In the genomic region with DNA sequence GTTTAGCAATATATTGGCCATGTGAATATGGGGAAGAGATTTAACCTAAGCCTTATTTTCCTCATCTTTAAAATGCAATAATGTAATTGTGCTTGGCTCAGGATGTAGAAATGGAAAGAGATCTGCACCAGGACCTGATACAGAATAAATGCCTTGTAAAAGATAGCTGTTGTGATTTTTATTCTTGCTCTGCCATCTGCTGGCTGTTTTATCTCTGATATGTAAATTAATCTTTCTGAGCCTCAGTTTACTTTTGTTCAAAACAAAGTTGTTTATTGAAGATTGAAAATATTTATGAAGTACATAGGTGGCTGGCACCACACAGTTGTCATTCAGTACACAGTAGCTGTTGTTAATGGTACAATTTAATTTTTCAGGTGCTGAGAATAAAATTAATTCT, we compare ENCODE assay signal across 13 cellular contexts. TPM values are rescaled to one million over a fixed set of nuclear protein-coding genes. Genes with fewer than 3 reads are reported as not detected.
A peak's percentile ranks its signal among the peaks of the same experiment; 100 is the strongest.
DNase-seq lines count a peak whose midpoint lies in the region; ATAC-seq and TF ChIP-seq lines count a peak whose summit lies in the region.
"Had no signal": no experiment of that assay in that cellular context is flagged by ENCODE, and none has a peak within 500 bp of the region (broad histone marks: within the 10 kb centered on the region; RNA-seq: fewer than 3 reads in every experiment).

No MANE protein-coding gene starts in this region.

- H3K4me1 ChIP-seq in PC-3 (ENCODE audit: insufficient read depth, low read length) (peaks cover 4% of the 10 kb centered on the region; the same call in 1 of the 2 replicates), gastrocnemius medialis (peaks cover 50 to 76% of the 10 kb centered on the region in 2 donors), HAP-1 (peaks cover 5% of the 10 kb centered on the region)

- peaks cover 0 to 1% (median 0%) of the 10 kb centered on the region in 3 donors for H3K27me3 Mint-ChIP-seq in immature natural killer cell (ENCODE audit: low read depth in 3 of 3)
- H3K27me3 Mint-ChIP-seq: stimulated activated naive CD8-positive, alpha-beta T cell treated with anti-CD3 and anti-CD28 coated beads, Interleukin-15, Interleukin-2, amounts not matched to agents 100 ng/mL and 50 ng/mL, for 24 hours had no signal

- H3K27ac ChIP-seq in PC-3 (ENCODE audit: low read length): no peak overlapping the region
- peak overlapping the region in 3 of 4 donors; percentile 33 to 59 (median 53) for H3K27ac ChIP-seq in gastrocnemius medialis

- intact Hi-C loops in PC-3 (cut with micrococcal nuclease) (loop anchor here (1.0 kb wide), 1 partner anchor 47 kb away; no protein-coding TSS in a partner anchor), gastrocnemius medialis (cut with DNase I; ENCODE audit: low total_unique reads) (loop anchor here (1.0 to 10.0 kb wide), 2 partner anchors 48 to 83 kb away; no protein-coding TSS in a partner anchor)

- no peak overlapping the region for H3K4me2 ChIP-seq in PC-3 (ENCODE audit: low read length)

- TF ChIP-seq CTCF in PC-3 (conservative IDR thresholded peaks at IDR 0.05; ENCODE audit: low read depth, low read length) (peak; percentile 54; the same call in 1 of the 2 replicates), fibroblast of pulmonary artery (IDR thresholded peaks at IDR 0.05; ENCODE audit: low read length, missing control alignments) (no peak), gastrocnemius medialis (IDR thresholded peaks at IDR 0.05 in 4 of 5, conservative IDR thresholded peaks at IDR 0.05 in 1 of 5) (peak; percentile 30 to 40 (median 33))

- no TSS peak for BruUV-seq in PC-3 (replicated peaks; lab: Mats Ljungman, UMichigan)

- peaks cover 8% of the 10 kb centered on the region for H3K79me2 ChIP-seq in PC-3 (ENCODE audit: low read length)

- H3K4me1 Mint-ChIP-seq in immature natural killer cell: no peaks in the 10 kb centered on the region

- H3F3A ChIP-seq in PC-3 (ENCODE audit: low read length, unreplicated experiment): no peaks in the 10 kb centered on the region

- H3K9me3 ChIP-seq in PC-3 (ENCODE audit: low read length) (no peaks in the 10 kb centered on the region), gastrocnemius medialis (no peaks in the 10 kb centered on the region), HAP-1 (no peaks in the 10 kb centered on the region)

- in situ Hi-C loops in gastrocnemius medialis (cut with MboI; ENCODE audit: low sequenced_read_pairs in 4 of 4): no loop called here
- in situ Hi-C loops in HAP-1 (cut with MboI; ENCODE audit: low sequenced_read_pairs): no loop called here

- DNase-seq in DMS 273 (lab: John Stamatoyannopoulos, UW; ENCODE audit: unreplicated experiment): peak; percentile 11
- no peak for DNase-seq in DMS 273 treated with DMSO at 0.1 percent for 48 hours (lab: John Stamatoyannopoulos, UW)
- peak; percentile 38 for DNase-seq in PC-3
- DNase-seq in fibroblast of pulmonary artery (ENCODE audit: low read depth): peak; percentile 20
- no peak for DNase-seq in gastrocnemius medialis
- DNase-seq in immature natural killer cell: no peak
- DNase-seq in HAP-1 (ENCODE audit: low spot score in 2 of 2): no peak
- DNase-seq: activated T-cell treated with anti-CD3 and anti-CD28 coated beads, Interleukin-2, amount 50 U/mL, for 1 hour; kidney glomerular epithelial cell; RPMI8226; stimulated activated CD4-positive, alpha-beta T cell treated with anti-CD3 and anti-CD28 coated beads, Interleukin-2, amount 100 ng/mL, for 48 hours had no signal

- H3K9me2 ChIP-seq in PC-3 (replicated peaks; ENCODE audit: low read length): no peaks in the 10 kb centered on the region

- H3K27me3 ChIP-seq in PC-3 (ENCODE audit: low read length) (no peaks in the 10 kb centered on the region), gastrocnemius medialis (no peaks in the 10 kb centered on the region), HAP-1 (ENCODE audit: low read depth) (no peaks in the 10 kb centered on the region)

- no peaks in the 10 kb centered on the region for H4K20me1 ChIP-seq in PC-3 (ENCODE audit: low read length)

- H3K27ac Mint-ChIP-seq in immature natural killer cell: peak overlapping the region in 1 of 6 donors; percentile 30
- H3K27ac Mint-ChIP-seq: stimulated activated naive CD8-positive, alpha-beta T cell treated with anti-CD3 and anti-CD28 coated beads, Interleukin-15, Interleukin-2, amounts not matched to agents 100 ng/mL and 50 ng/mL, for 24 hours had no signal

- no peaks in the 10 kb centered on the region for H3K9me3 Mint-ChIP-seq in immature natural killer cell
- H3K9me3 Mint-ChIP-seq: stimulated activated naive CD8-positive, alpha-beta T cell treated with anti-CD3 and anti-CD28 coated beads, Interleukin-15, Interleukin-2, amounts not matched to agents 100 ng/mL and 50 ng/mL, for 24 hours had no signal

- TF ChIP-seq POLR2A in gastrocnemius medialis (IDR thresholded peaks at IDR 0.05): no peak

- H3K9ac ChIP-seq in PC-3 (ENCODE audit: low read length): no peak overlapping the region

- no peak overlapping the region for H2AFZ ChIP-seq in PC-3 (ENCODE audit: low read length)

- H3K4me3 ChIP-seq in PC-3 (ENCODE audit: low read length): no peak overlapping the region
- H3K4me3 ChIP-seq in fibroblast of pulmonary artery (replicated peaks; ENCODE audit: low read depth, low read length): no peak overlapping the region
- no peak overlapping the region for H3K4me3 ChIP-seq in gastrocnemius medialis
- H3K4me3 ChIP-seq in HAP-1: no peak overlapping the region

- no peaks in the 10 kb centered on the region for H3K36me3 ChIP-seq in PC-3 (ENCODE audit: low read depth, low read length)
- no peaks in the 10 kb centered on the region for H3K36me3 ChIP-seq in gastrocnemius medialis
- H3K36me3 ChIP-seq in HAP-1 (replicated peaks): no peaks in the 10 kb centered on the region

- H3K36me3 Mint-ChIP-seq in immature natural killer cell: no peaks in the 10 kb centered on the region

- CTCF ChIA-PET in PC-3 (lab: Charles Lee): interaction anchor here (0.5 to 0.6 kb wide), 2 partner anchors 21 to 82 kb away, joined by 3 read pairs; no protein-coding TSS in a partner anchor

- no peak overlapping the region for H3K4me3 Mint-ChIP-seq in immature natural killer cell
- H3K4me3 Mint-ChIP-seq: stimulated activated naive CD8-positive, alpha-beta T cell treated with anti-CD3 and anti-CD28 coated beads, Interleukin-15, Interleukin-2, amounts not matched to agents 100 ng/mL and 50 ng/mL, for 24 hours had no signal

- POLR2A ChIA-PET in PC-3 (lab: Charles Lee; ENCODE audit: unreplicated experiment): no interaction called here

- ATAC-seq in PC-3 (no peak), gastrocnemius medialis (peak in 1 of 2 donors; percentile 40), HG03432 (IDR thresholded peaks at IDR 0.05; ENCODE audit: unreplicated experiment) (no peak)

RNA-seq across cellular contexts. Expression of gene ZYG11B, which starts 21.9 kb away (rescaled TPM):
- total RNA-seq in PC-3 (2014; rRNA removed) (19.8 and 23.4 TPM in 2 replicates), gastrocnemius medialis (100 to 1,000 TPM; 136 to 248 (median 194) TPM)
- 1 to 10 TPM; 1.1 to 8.9 (median 5.0) TPM for polyA plus RNA-seq in immature natural killer cell

RNA-seq across cellular contexts. Expression of gene COA7, which starts 50.0 kb away (rescaled TPM):
- total RNA-seq in PC-3 (2014; rRNA removed) (13.0 and 17.6 TPM in 2 replicates), gastrocnemius medialis (10 to 100 TPM; 18.7 to 22.3 (median 20.1) TPM)
- polyA plus RNA-seq in immature natural killer cell: 1 to 10 TPM; 2.7 to 5.9 (median 5.9) TPM

Comparison
In these comparisons a context has a peak if more than half of its experiments do, and no peak if none do; other contexts are left out.
1. DNase-seq: peak in DMS 273 (single experiment), PC-3 (single experiment) and fibroblast of pulmonary artery (single experiment); none in DMS 273 treated with DMSO at 0.1 percent for 48 hours (single experiment), gastrocnemius medialis (0 of 2), immature natural killer cell (0 of 3) and HAP-1 (0 of 2).